ENCODE assay signal across 29 cellular contexts in the genomic region with DNA sequence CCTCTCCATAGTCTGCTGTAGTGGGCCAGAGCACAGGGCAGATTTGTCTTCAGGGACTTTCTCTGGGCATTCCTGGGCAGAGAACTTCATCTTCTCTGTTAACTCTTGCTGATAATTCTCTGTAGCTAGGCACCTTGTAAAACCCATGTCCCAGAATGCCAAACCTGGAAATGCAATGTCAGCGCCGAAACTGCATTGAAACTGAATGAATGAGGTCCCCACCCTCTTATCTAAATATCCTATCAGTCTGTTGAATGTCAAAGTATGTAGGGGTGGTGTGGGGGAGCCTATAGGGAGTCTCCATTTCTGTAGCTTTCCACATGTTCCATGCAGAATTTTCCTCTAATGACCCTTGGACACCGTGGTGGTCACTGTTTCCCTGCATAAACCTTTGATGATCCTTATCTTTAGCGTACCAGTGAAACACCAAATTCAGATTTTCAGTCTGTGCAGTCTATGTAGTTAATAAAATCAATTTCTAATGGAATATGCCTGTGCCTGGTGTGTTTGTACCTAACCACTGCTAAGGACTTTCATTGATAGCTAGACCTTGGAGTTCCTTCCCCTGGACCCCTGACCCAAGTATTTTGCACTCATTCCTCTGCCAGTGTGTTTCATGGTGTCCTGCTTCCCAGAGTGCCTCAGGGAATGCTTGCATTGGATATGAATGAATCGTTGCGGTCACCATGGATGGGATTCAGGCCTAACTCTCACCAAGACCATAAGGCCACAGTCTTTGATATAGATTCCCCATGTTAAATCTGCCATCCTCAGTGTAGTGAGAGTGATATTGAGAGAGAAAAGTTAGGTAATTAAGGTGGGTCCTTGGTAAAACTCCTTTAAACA. TPM values are rescaled to one million over a fixed set of nuclear protein-coding genes. Genes with fewer than 3 reads are reported as not detected.
DNase-seq lines count a peak whose midpoint lies in the region; ATAC-seq and TF ChIP-seq lines count a peak whose summit lies in the region.
"Had no signal": no experiment of that assay in that cellular context is flagged by ENCODE, and none has a peak within 500 bp of the region (broad histone marks: within the 10 kb centered on the region; RNA-seq: fewer than 3 reads in every experiment).

No MANE protein-coding gene starts in this region.

- H3K9me2 ChIP-seq in hepatocyte (replicated peaks; ENCODE audit: insufficient read depth) = no peaks in the 10 kb centered on the region
- H3K9me2 ChIP-seq: SK-N-SH had no signal

- 78% methylated on average over 6 of the region's 6 CpGs for WGBS in hepatocyte (ENCODE audit: low lambda C conversion rate, missing lambda C conversion rate)

- peak overlapping the region; percentile 32 for H2AFZ ChIP-seq in hepatocyte
- H2AFZ ChIP-seq: GM23338 had no signal

- peaks cover 2% of the 10 kb centered on the region for H3K36me3 Mint-ChIP-seq in activated CD4-positive, alpha-beta T cell treated with anti-CD3 and anti-CD28 coated beads, Interleukin-2, amount 10 ng/mL, durations not matched to agents 24 days and 14 days (ENCODE audit: low read depth)
- H3K36me3 Mint-ChIP-seq in type B pancreatic cell = peaks cover 2% of the 10 kb centered on the region

- no peak overlapping the region for H3K4me2 ChIP-seq in hepatocyte
- H3K4me2 ChIP-seq: BLaER1, GM23338, KMS-11, SK-N-SH had no signal

- no peaks in the 10 kb centered on the region for H3K27me3 ChIP-seq in hepatocyte
- H3K27me3 ChIP-seq: BLaER1 had no signal

- H3K4me3 Mint-ChIP-seq in activated CD4-positive, alpha-beta T cell treated with anti-CD3 and anti-CD28 coated beads, Interleukin-2, amount 10 ng/mL, durations not matched to agents 24 days and 14 days = no peak overlapping the region
- no peak overlapping the region for H3K4me3 Mint-ChIP-seq in type B pancreatic cell
- H3K4me3 Mint-ChIP-seq: CD4-positive, alpha-beta T cell; GM23338 had no signal

- no peaks in the 10 kb centered on the region for H3K36me3 ChIP-seq in hepatocyte (replicated peaks; ENCODE audit: insufficient read depth, low read depth)
- H3K36me3 ChIP-seq: BLaER1 had no signal

- H3K9me3 ChIP-seq in hepatocyte (ENCODE audit: low read depth) = no peaks in the 10 kb centered on the region
- H3K9me3 ChIP-seq: SK-N-SH had no signal

- H3K4me1 Mint-ChIP-seq in activated CD4-positive, alpha-beta T cell treated with anti-CD3 and anti-CD28 coated beads, Interleukin-2, amount 10 ng/mL, durations not matched to agents 24 days and 14 days = peaks cover 19% of the 10 kb centered on the region
- H3K4me1 Mint-ChIP-seq in type B pancreatic cell (ENCODE audit: unreplicated experiment) = peaks cover 9% of the 10 kb centered on the region

- DNase-seq in activated CD4-positive, alpha-beta T cell treated with anti-CD3 and anti-CD28 coated beads, Interleukin-2, amount 10 ng/mL, durations not matched to agents 24 days and 14 days = peak; percentile 54
- no peak for DNase-seq in activated CD4-positive, alpha-beta T cell treated with anti-CD3 and anti-CD28 coated beads, Interleukin-2, amount 50 U/mL, for 4 hours
- DNase-seq in hepatocyte (ENCODE audit: low spot score) = no peak
- DNase-seq in type B pancreatic cell (ENCODE audit: extremely low spot score, unreplicated experiment) = no peak
- DNase-seq in foreskin fibroblast = no peak
- DNase-seq: ACHN; CD4-positive, alpha-beta T cell; COR-L47; DND-41; HCEC 1CT; MV-4-11; NCI-H1105 treated with DMSO at 0.1 percent for 48 hours; NCI-H1694; NCI-H2081; NCI-H2171; NCI-H345; NCI-H524; NCI-H82; SIG-M5; SK-N-SH had no signal

- H3K27ac ChIP-seq in hepatocyte = peak overlapping the region; percentile 64
- H3K27ac ChIP-seq: 22Rv1, BLaER1, HL-60, KMS-11 had no signal

- no peaks in the 10 kb centered on the region for H4K20me1 ChIP-seq in hepatocyte (ENCODE audit: insufficient read depth, poor library complexity, severe bottlenecking)

- H3K9me3 Mint-ChIP-seq in activated CD4-positive, alpha-beta T cell treated with anti-CD3 and anti-CD28 coated beads, Interleukin-2, amount 10 ng/mL, durations not matched to agents 24 days and 14 days = no peaks in the 10 kb centered on the region
- no peaks in the 10 kb centered on the region for H3K9me3 Mint-ChIP-seq in type B pancreatic cell
- H3K9me3 Mint-ChIP-seq: CD4-positive, alpha-beta T cell had no signal

- intact Hi-C loops in activated CD4-positive, alpha-beta T cell treated with anti-CD3 and anti-CD28 coated beads, Interleukin-2, amount 10 ng/mL, durations not matched to agents 24 days and 14 days (cut with micrococcal nuclease) = no loop called here

- ATAC-seq in HG02973 (IDR thresholded peaks at IDR 0.05; ENCODE audit: unreplicated experiment) = no peak
- ATAC-seq: GM12878, GM23338, Panc1 had no signal

- H3K4me3 ChIP-seq in hepatocyte (no peak overlapping the region), foreskin fibroblast (ENCODE audit: low read depth in 1 of 2, low read length in 2 of 2) (no peak overlapping the region)
- H3K4me3 ChIP-seq: BLaER1, GM12878, GM23338 had no signal

- H3K27ac Mint-ChIP-seq in activated CD4-positive, alpha-beta T cell treated with anti-CD3 and anti-CD28 coated beads, Interleukin-2, amount 10 ng/mL, durations not matched to agents 24 days and 14 days = no peak overlapping the region
- peak overlapping the region; percentile 2 for H3K27ac Mint-ChIP-seq in type B pancreatic cell
- H3K27ac Mint-ChIP-seq: GM23338 had no signal

- H3K4me1 ChIP-seq in hepatocyte (ENCODE audit: insufficient read depth) = peaks cover 12% of the 10 kb centered on the region

- H3K27me3 Mint-ChIP-seq in activated CD4-positive, alpha-beta T cell treated with anti-CD3 and anti-CD28 coated beads, Interleukin-2, amount 10 ng/mL, durations not matched to agents 24 days and 14 days = no peaks in the 10 kb centered on the region
- H3K27me3 Mint-ChIP-seq in type B pancreatic cell = no peaks in the 10 kb centered on the region

- no peak for TF ChIP-seq CTCF in hepatocyte (IDR thresholded peaks at IDR 0.05; ENCODE audit: poor library complexity)
- TF ChIP-seq CTCF in type B pancreatic cell (conservative IDR thresholded peaks at IDR 0.05) = no peak
- TF ChIP-seq CTCF in foreskin fibroblast (IDR thresholded peaks at IDR 0.05; ENCODE audit: low read depth, low read length) = no peak

- peaks cover 22% of the 10 kb centered on the region for H3K79me2 ChIP-seq in hepatocyte

RNA-seq across cellular contexts. Expression of a gene that starts 2.5 kb away (rescaled TPM):
- 100 and 103 TPM in 2 replicates for total RNA-seq in activated CD4-positive, alpha-beta T cell treated with anti-CD3 and anti-CD28 coated beads, Interleukin-2, amount 10 ng/mL, durations not matched to agents 24 days and 14 days
- 24.7 and 34.5 TPM in 2 replicates for total RNA-seq in hepatocyte
- polyA plus RNA-seq in hepatocyte = 20.9 and 21.7 TPM in 2 replicates
- 57.1 and 73.9 TPM in 2 replicates for total RNA-seq in type B pancreatic cell (ENCODE audit: low replicate concordance)

RNA-seq across cellular contexts. Expression of a gene that starts 3.4 kb away (rescaled TPM):
- total RNA-seq in activated CD4-positive, alpha-beta T cell treated with anti-CD3 and anti-CD28 coated beads, Interleukin-2, amount 10 ng/mL, durations not matched to agents 24 days and 14 days = not detected in 2 replicates
- total RNA-seq in hepatocyte (not detected in 2 replicates), type B pancreatic cell (ENCODE audit: low replicate concordance) (not detected in 2 replicates)
- polyA plus RNA-seq in hepatocyte = not detected in 2 replicates
- total RNA-seq: CD4-positive, alpha-beta T cell; GM12878; GM23338; HT-29 had no signal
- polyA plus RNA-seq: GM12878, GM23338, SK-N-SH had no signal

RNA-seq across cellular contexts. Expression of a gene that starts 28.7 kb away (rescaled TPM):
- total RNA-seq in activated CD4-positive, alpha-beta T cell treated with anti-CD3 and anti-CD28 coated beads, Interleukin-2, amount 10 ng/mL, durations not matched to agents 24 days and 14 days = 0.42 TPM in 1 of 2 replicates, not detected in the other
- total RNA-seq in hepatocyte (not detected in 2 replicates), type B pancreatic cell (ENCODE audit: low replicate concordance) (1.3 TPM in 1 of 2 replicates, not detected in the other)
- polyA plus RNA-seq in hepatocyte = 0.15 TPM in 1 of 2 replicates, not detected in the other
- total RNA-seq: CD4-positive, alpha-beta T cell; GM12878; GM23338 had no signal
- polyA plus RNA-seq: GM12878 had no signal

RNA-seq across cellular contexts. Expression of a gene that starts 34.4 kb away (rescaled TPM):
- 106 and 108 TPM in 2 replicates for total RNA-seq in activated CD4-positive, alpha-beta T cell treated with anti-CD3 and anti-CD28 coated beads, Interleukin-2, amount 10 ng/mL, durations not matched to agents 24 days and 14 days
- total RNA-seq in hepatocyte (136 and 143 TPM in 2 replicates), type B pancreatic cell (ENCODE audit: low replicate concordance) (104 and 131 TPM in 2 replicates)
- polyA plus RNA-seq in hepatocyte = 213 and 223 TPM in 2 replicates

RNA-seq across cellular contexts. Expression of a gene that starts 41.9 kb away (rescaled TPM):
- 5.0 TPM in 2 replicates for total RNA-seq in activated CD4-positive, alpha-beta T cell treated with anti-CD3 and anti-CD28 coated beads, Interleukin-2, amount 10 ng/mL, durations not matched to agents 24 days and 14 days
- total RNA-seq in hepatocyte (not detected in 2 replicates), type B pancreatic cell (ENCODE audit: low replicate concordance) (not detected in 2 replicates)
- polyA plus RNA-seq in hepatocyte = 4.7 and 7.2 TPM in 2 replicates
